Comparison of ENCODE assay signal across 19 cellular contexts in genomic region chr2:176172007-176172747, GRCh38. TPM values are rescaled to one million over a fixed set of nuclear protein-coding genes. Genes with fewer than 3 reads are reported as not detected.
DNase-seq lines count a peak whose midpoint lies in the region; ATAC-seq and TF ChIP-seq lines count a peak whose summit lies in the region.
"Had no signal": no experiment of that assay in that cellular context is flagged by ENCODE, and none has a peak within 500 bp of the region (broad histone marks: within the 10 kb centered on the region; RNA-seq: fewer than 3 reads in every experiment).

No MANE protein-coding gene starts in this region.

- peak overlapping the region; percentile 45 for H3K4me3 Mint-ChIP-seq in endodermal cell
- peak overlapping the region in 6 of 10 donors; percentile 6 to 53 (median 20) for H3K4me3 Mint-ChIP-seq in naive thymus-derived CD8-positive, alpha-beta T cell
- H3K4me3 Mint-ChIP-seq: activated CD8-positive, alpha-beta memory T cell treated with anti-CD3 and anti-CD28 coated beads, Interleukin-2, amount 10 ng/mL, durations not matched to agents 7 days and 5 days; activated naive CD4-positive, alpha-beta T cell treated with anti-CD3 and anti-CD28 coated beads, Interleukin-2, amount 50 U/mL, for 24 hours; memory B cell; stimulated activated memory B cell treated with anti-CD40 and anti-IgM and Interleukin-4, amounts not matched to agents 10 μg/mL and 1 μg/mL and 100 μg/mL, for 72 hours had no signal

- H3K9me3 Mint-ChIP-seq in endodermal cell: no peaks in the 10 kb centered on the region
- peaks cover 0 to 7% (median 4%) of the 10 kb centered on the region in 9 donors for H3K9me3 Mint-ChIP-seq in naive thymus-derived CD8-positive, alpha-beta T cell
- H3K9me3 Mint-ChIP-seq: memory B cell; stimulated activated memory B cell treated with anti-CD40 and anti-IgM and Interleukin-4, amounts not matched to agents 10 μg/mL and 1 μg/mL and 100 μg/mL, for 72 hours had no signal

- no peak for TF ChIP-seq CTCF in mammary epithelial cell (conservative IDR thresholded peaks at IDR 0.05 in 1 of 2, IDR thresholded peaks at IDR 0.05 in 1 of 2; ENCODE audit: extremely low read depth in 1 of 2, insufficient read depth in 1 of 2, low read depth in 1 of 2, low read length in 2 of 2)
- no peak for TF ChIP-seq CTCF in breast epithelium (IDR thresholded peaks at IDR 0.05)
- TF ChIP-seq CTCF in endodermal cell (conservative IDR thresholded peaks at IDR 0.05): no peak
- TF ChIP-seq CTCF in testis (IDR thresholded peaks at IDR 0.05): no peak

- H3K27ac Mint-ChIP-seq in endodermal cell: no peak overlapping the region
- peak overlapping the region in 1 of 10 donors; percentile 65 for H3K27ac Mint-ChIP-seq in naive thymus-derived CD8-positive, alpha-beta T cell
- H3K27ac Mint-ChIP-seq: activated CD8-positive, alpha-beta memory T cell treated with anti-CD3 and anti-CD28 coated beads, Interleukin-2, amount 10 ng/mL, durations not matched to agents 7 days and 5 days; activated naive CD4-positive, alpha-beta T cell treated with anti-CD3 and anti-CD28 coated beads, Interleukin-2, amount 50 U/mL, for 24 hours; memory B cell; stimulated activated memory B cell treated with anti-CD40 and anti-IgM and Interleukin-4, amounts not matched to agents 10 μg/mL and 1 μg/mL and 100 μg/mL, for 72 hours had no signal

- H3K79me2 ChIP-seq in mammary epithelial cell (ENCODE audit: insufficient read depth, low read length): no peaks in the 10 kb centered on the region

- H3K4me1 ChIP-seq in mammary epithelial cell (ENCODE audit: insufficient read depth, low read length): no peaks in the 10 kb centered on the region
- H3K4me1 ChIP-seq in breast epithelium: no peaks in the 10 kb centered on the region
- H3K4me1 ChIP-seq in endodermal cell (ENCODE audit: control insufficient read depth, insufficient read depth, low read length): peaks cover 16% of the 10 kb centered on the region
- H3K4me1 ChIP-seq in testis: peaks cover 40% of the 10 kb centered on the region

- H3K9ac ChIP-seq in mammary epithelial cell (ENCODE audit: insufficient read depth, low read length): no peak overlapping the region
- no peak overlapping the region for H3K9ac ChIP-seq in endodermal cell (ENCODE audit: extremely low read depth, low read length, poor library complexity, severe bottlenecking)

- WGBS in mammary epithelial cell (ENCODE audit: low coverage, missing lambda C conversion rate): 31% methylated on average over 31 of the region's 57 CpGs
- 8 to 10% methylated on average over 23 to 57 of the region's 57 CpGs for WGBS in endodermal cell (ENCODE audit: insufficient coverage in 1 of 2, insufficient read length in 1 of 2), 2 experiments
- WGBS in testis, 2 donors: 30 to 43% methylated on average over 48 to 57 of the region's 57 CpGs

- POLR2A ChIA-PET in naive thymus-derived CD8-positive, alpha-beta T cell (lab: Charles Lee): no interaction called here

- H3K36me3 Mint-ChIP-seq in endodermal cell (ENCODE audit: low read depth): no peaks in the 10 kb centered on the region
- peaks cover 0 to 16% (median 2%) of the 10 kb centered on the region in 3 donors for H3K36me3 Mint-ChIP-seq in naive thymus-derived CD8-positive, alpha-beta T cell
- H3K36me3 Mint-ChIP-seq: activated CD8-positive, alpha-beta memory T cell treated with anti-CD3 and anti-CD28 coated beads, Interleukin-2, amount 10 ng/mL, durations not matched to agents 7 days and 5 days; activated naive CD4-positive, alpha-beta T cell treated with anti-CD3 and anti-CD28 coated beads, Interleukin-2, amount 50 U/mL, for 24 hours; memory B cell; stimulated activated memory B cell treated with anti-CD40 and anti-IgM and Interleukin-4, amounts not matched to agents 10 μg/mL and 1 μg/mL and 100 μg/mL, for 72 hours had no signal

- BruUV-seq in mammary epithelial cell (replicated peaks; lab: Mats Ljungman, UMichigan): no TSS peak

- H4K20me1 ChIP-seq in mammary epithelial cell (ENCODE audit: insufficient read depth, low read length): no peaks in the 10 kb centered on the region

- peaks cover 50% of the 10 kb centered on the region for H3K27me3 ChIP-seq in mammary epithelial cell (ENCODE audit: insufficient read depth, low read length)
- peaks cover 0 to 76% of the 10 kb centered on the region in 2 donors for H3K27me3 ChIP-seq in breast epithelium
- peaks cover 100% of the 10 kb centered on the region for H3K27me3 ChIP-seq in endodermal cell (ENCODE audit: control insufficient read depth, insufficient read depth, low read length, poor library complexity, severe bottlenecking)
- H3K27me3 ChIP-seq in testis: no peaks in the 10 kb centered on the region
- H3K27me3 ChIP-seq: Peyer's patch had no signal

- peaks cover 3% of the 10 kb centered on the region for H3K9me3 ChIP-seq in mammary epithelial cell (replicated peaks; ENCODE audit: insufficient read depth, low read length)
- H3K9me3 ChIP-seq in breast epithelium: no peaks in the 10 kb centered on the region
- H3K9me3 ChIP-seq in endodermal cell (ENCODE audit: control insufficient read depth, low read length): no peaks in the 10 kb centered on the region
- H3K9me3 ChIP-seq in testis: no peaks in the 10 kb centered on the region
- H3K9me3 ChIP-seq: Peyer's patch had no signal

- H3K27ac ChIP-seq in mammary epithelial cell (ENCODE audit: insufficient read depth, low read depth, low read length) (no peak overlapping the region), breast epithelium (no peak overlapping the region), endodermal cell (ENCODE audit: low read depth, low read length) (no peak overlapping the region), testis (peak overlapping the region; percentile 71 to 77)
- H3K27ac ChIP-seq: Peyer's patch, skin epidermis had no signal

- no peak for ATAC-seq in naive thymus-derived CD8-positive, alpha-beta T cell
- ATAC-seq in GM19395 (IDR thresholded peaks at IDR 0.05; ENCODE audit: unreplicated experiment): no peak
- ATAC-seq: activated CD8-positive, alpha-beta memory T cell treated with anti-CD3 and anti-CD28 coated beads, Interleukin-2, amount 10 ng/mL, durations not matched to agents 7 days and 5 days; stimulated activated memory B cell treated with anti-CD40 and anti-IgM and Interleukin-4, amounts not matched to agents 10 μg/mL and 1 μg/mL and 100 μg/mL, for 72 hours had no signal

- intact Hi-C loops in mammary epithelial cell (cut with micrococcal nuclease): no loop called here
- intact Hi-C loops in breast epithelium (cut with DNase I; ENCODE audit: low total_unique reads): no loop called here
- intact Hi-C loops in testis (cut with DNase I; ENCODE audit: low total_unique reads): no loop called here

- DNase-seq in mammary epithelial cell (no peak), breast epithelium (ENCODE audit: low spot score in 2 of 2) (no peak), endodermal cell (peak; percentile 75), testis (no peak), NCI-H2107 treated with DMSO at 0.1 percent for 48 hours (lab: John Stamatoyannopoulos, UW; ENCODE audit: unreplicated experiment) (no peak)
- no peak for DNase-seq in naive thymus-derived CD8-positive, alpha-beta T cell
- DNase-seq in activated CD4-positive, CD25-positive, alpha-beta regulatory T cell (lab: John Stamatoyannopoulos, UW): no peak
- DNase-seq: activated CD8-positive, alpha-beta memory T cell treated with anti-CD3 and anti-CD28 coated beads, Interleukin-2, amount 10 ng/mL, durations not matched to agents 7 days and 5 days; effector memory CD4-positive, alpha-beta T cell; GOT3; NCI-H2081 treated with DMSO at 0.1 percent for 48 hours; NCI-H748 treated with DMSO at 0.1 percent for 48 hours had no signal

- peak overlapping the region; percentile 39 for H2AFZ ChIP-seq in mammary epithelial cell (ENCODE audit: low read depth, low read length)

- no peak overlapping the region for H3K4me3 ChIP-seq in mammary epithelial cell (replicated peaks in 1 of 3; ENCODE audit: insufficient read depth in 1 of 3, low read depth in 2 of 3, low read length in 3 of 3)
- H3K4me3 ChIP-seq in breast epithelium: peak overlapping the region in 1 of 3 donors; percentile 0
- H3K4me3 ChIP-seq in endodermal cell (ENCODE audit: low read length): no peak overlapping the region
- H3K4me3 ChIP-seq in testis: peak overlapping the region; percentile 10 to 57
- H3K4me3 ChIP-seq: Peyer's patch, skin epidermis had no signal

- no peak for TF ChIP-seq POLR2A in breast epithelium (IDR thresholded peaks at IDR 0.05)
- no peak for TF ChIP-seq POLR2A in testis (IDR thresholded peaks at IDR 0.05)

- H3K4me2 ChIP-seq in mammary epithelial cell (ENCODE audit: insufficient read depth, low read depth, low read length): peak overlapping the region; percentile 61

- in situ Hi-C loops in mammary epithelial cell (cut with MboI; ENCODE audit: low sequenced_read_pairs in 2 of 2): no loop called here

- dilution Hi-C loops in mammary epithelial cell (cut with HindIII; ENCODE audit: low sequenced_read_pairs): no loop called here

- peaks cover 100% of the 10 kb centered on the region for H3K27me3 Mint-ChIP-seq in endodermal cell (ENCODE audit: insufficient read depth)
- H3K27me3 Mint-ChIP-seq in naive thymus-derived CD8-positive, alpha-beta T cell: peaks cover 49 to 100% (median 70%) of the 10 kb centered on the region in 5 donors

- H3K36me3 ChIP-seq in mammary epithelial cell (ENCODE audit: insufficient read depth, low read length): no peaks in the 10 kb centered on the region
- H3K36me3 ChIP-seq in breast epithelium: no peaks in the 10 kb centered on the region
- no peaks in the 10 kb centered on the region for H3K36me3 ChIP-seq in endodermal cell (ENCODE audit: control insufficient read depth, insufficient read depth, low read length)
- H3K36me3 ChIP-seq in testis (ENCODE audit: low read depth, missing control alignments): no peaks in the 10 kb centered on the region
- H3K36me3 ChIP-seq: Peyer's patch had no signal

- H3K4me1 Mint-ChIP-seq in endodermal cell: peaks cover 29% of the 10 kb centered on the region
- peaks cover 6 to 18% (median 7%) of the 10 kb centered on the region in 4 donors for H3K4me1 Mint-ChIP-seq in naive thymus-derived CD8-positive, alpha-beta T cell

- CTCF ChIA-PET in mammary epithelial cell (lab: Charles Lee; ENCODE audit: low non-redundant PET): no interaction called here

RNA-seq across cellular contexts. Expression of gene HOXD3, which starts 15.1 kb away (rescaled TPM):
- total RNA-seq in mammary epithelial cell (not detected), breast epithelium (10 to 100 TPM in 1 of 3 donors, 1 to 10 TPM in 2; 4.2 to 14.4 (median 4.8) TPM), endodermal cell (not detected), testis (10 to 100 TPM; 14.0 to 22.3 TPM)
- polyA plus RNA-seq in mammary epithelial cell (not detected), testis (ENCODE audit: insufficient read depth, low read depth, low replicate concordance) (2.7 TPM)
- polyA minus RNA-seq in mammary epithelial cell: not detected
- polyA plus RNA-seq in endodermal cell (2013, experiment 1 of 2): 4.2 TPM
- polyA plus RNA-seq in endodermal cell (2013, experiment 2 of 2): 4.3 TPM
- not detected for total RNA-seq in naive thymus-derived CD8-positive, alpha-beta T cell
- polyA plus RNA-seq in naive thymus-derived CD8-positive, alpha-beta T cell: not detected
- total RNA-seq: activated CD8-positive, alpha-beta memory T cell treated with anti-CD3 and anti-CD28 coated beads, Interleukin-2, amount 10 ng/mL, durations not matched to agents 7 days and 5 days; bronchial epithelial cell had no signal

RNA-seq across cellular contexts. Expression of gene HOXD1, which starts 16.3 kb away (rescaled TPM):
- total RNA-seq in mammary epithelial cell (not detected), breast epithelium (1 to 10 TPM in 1 of 3 donors, under 1 TPM in 2; 0.15 to 1.3 (median 0.64) TPM), endodermal cell (under 1 TPM; 0.18 TPM), testis (1 to 10 TPM; 5.5 to 7.6 TPM)
- polyA plus RNA-seq in mammary epithelial cell (not detected), testis (ENCODE audit: insufficient read depth, low read depth, low replicate concordance) (1.8 TPM)
- not detected for polyA minus RNA-seq in mammary epithelial cell
- 1.5 TPM for polyA plus RNA-seq in endodermal cell (2013, experiment 1 of 2)
- polyA plus RNA-seq in endodermal cell (2013, experiment 2 of 2): 1.4 TPM
- total RNA-seq in naive thymus-derived CD8-positive, alpha-beta T cell: not detected
- polyA plus RNA-seq in naive thymus-derived CD8-positive, alpha-beta T cell: not detected
- total RNA-seq: activated CD8-positive, alpha-beta memory T cell treated with anti-CD3 and anti-CD28 coated beads, Interleukin-2, amount 10 ng/mL, durations not matched to agents 7 days and 5 days; bronchial epithelial cell had no signal

RNA-seq across cellular contexts. Expression of gene HOXD4, which starts 20.8 kb away (rescaled TPM):
- total RNA-seq in mammary epithelial cell (not detected), breast epithelium (1 to 10 TPM; 1.9 to 5.8 (median 5.6) TPM), endodermal cell (not detected), testis (10 to 100 TPM; 11.5 to 13.3 TPM)
- polyA plus RNA-seq in mammary epithelial cell (not detected), testis (ENCODE audit: insufficient read depth, low read depth, low replicate concordance) (2.7 TPM)
- not detected for polyA minus RNA-seq in mammary epithelial cell
- polyA plus RNA-seq in endodermal cell (2013, experiment 1 of 2): 23.7 TPM
- polyA plus RNA-seq in endodermal cell (2013, experiment 2 of 2): 13.2 TPM
- not detected for total RNA-seq in naive thymus-derived CD8-positive, alpha-beta T cell
- not detected for polyA plus RNA-seq in naive thymus-derived CD8-positive, alpha-beta T cell
- total RNA-seq: activated CD8-positive, alpha-beta memory T cell treated with anti-CD3 and anti-CD28 coated beads, Interleukin-2, amount 10 ng/mL, durations not matched to agents 7 days and 5 days; bronchial epithelial cell had no signal

RNA-seq across cellular contexts. Expression of gene HOXD8, which starts 42.7 kb away (rescaled TPM):
- total RNA-seq in mammary epithelial cell: under 1 TPM in 1 of 2 donors, not detected in 1; 0.16 TPM
- polyA plus RNA-seq in mammary epithelial cell: not detected
- not detected for polyA minus RNA-seq in mammary epithelial cell
- 10 to 100 TPM; 10.5 to 36.1 (median 13.8) TPM for total RNA-seq in breast epithelium
- not detected for total RNA-seq in endodermal cell
- polyA plus RNA-seq in endodermal cell (2013, experiment 1 of 2): 3.6 TPM
- polyA plus RNA-seq in endodermal cell (2013, experiment 2 of 2): 2.2 TPM
- total RNA-seq in naive thymus-derived CD8-positive, alpha-beta T cell: not detected
- polyA plus RNA-seq in naive thymus-derived CD8-positive, alpha-beta T cell: not detected
- total RNA-seq in testis: 10 to 100 TPM; 39.8 to 41.2 TPM
- polyA plus RNA-seq in testis (ENCODE audit: insufficient read depth, low read depth, low replicate concordance): 36.6 TPM
- total RNA-seq: activated CD8-positive, alpha-beta memory T cell treated with anti-CD3 and anti-CD28 coated beads, Interleukin-2, amount 10 ng/mL, durations not matched to agents 7 days and 5 days; bronchial epithelial cell had no signal

RNA-seq across cellular contexts. Expression of gene HOXD9, which starts 49.7 kb away (rescaled TPM):
- total RNA-seq in mammary epithelial cell: not detected
- polyA plus RNA-seq in mammary epithelial cell: not detected
- polyA minus RNA-seq in mammary epithelial cell: not detected
- total RNA-seq in breast epithelium: 10 to 100 TPM in 1 of 3 donors, 1 to 10 TPM in 2; 2.4 to 17.0 (median 2.8) TPM
- not detected for total RNA-seq in endodermal cell
- polyA plus RNA-seq in endodermal cell (2013, experiment 1 of 2): 5.2 TPM
- 2.4 TPM for polyA plus RNA-seq in endodermal cell (2013, experiment 2 of 2)
- total RNA-seq in naive thymus-derived CD8-positive, alpha-beta T cell: not detected
- polyA plus RNA-seq in naive thymus-derived CD8-positive, alpha-beta T cell: not detected
- total RNA-seq in testis: 10 to 100 TPM; 15.7 to 21.2 TPM
- polyA plus RNA-seq in testis (ENCODE audit: insufficient read depth, low read depth, low replicate concordance): 8.2 TPM
- total RNA-seq: activated CD8-positive, alpha-beta memory T cell treated with anti-CD3 and anti-CD28 coated beads, Interleukin-2, amount 10 ng/mL, durations not matched to agents 7 days and 5 days; bronchial epithelial cell had no signal

Comparison
In these comparisons a context has a peak if more than half of its experiments do, and no peak if none do; other contexts are left out.
1. RNA of gene HOXD3, which starts 15.1 kb away (total RNA-seq): 14.0 to 22.3 TPM in testis and 4.2 to 14.4 TPM in breast epithelium; not detected in endodermal cell, not detected in mammary epithelial cell and not detected in naive thymus-derived CD8-positive, alpha-beta T cell; every median in the first group is over 4 times any median in the second.
2. H3K27ac ChIP-seq: peak in testis (2 of 2); none in mammary epithelial cell (single experiment), breast epithelium (0 of 2) and endodermal cell (single experiment).
3. H3K4me3 ChIP-seq: peak in testis (2 of 2); none in mammary epithelial cell (0 of 3) and endodermal cell (single experiment).